ENCODE assay signal across 18 cellular contexts in the genomic region with DNA sequence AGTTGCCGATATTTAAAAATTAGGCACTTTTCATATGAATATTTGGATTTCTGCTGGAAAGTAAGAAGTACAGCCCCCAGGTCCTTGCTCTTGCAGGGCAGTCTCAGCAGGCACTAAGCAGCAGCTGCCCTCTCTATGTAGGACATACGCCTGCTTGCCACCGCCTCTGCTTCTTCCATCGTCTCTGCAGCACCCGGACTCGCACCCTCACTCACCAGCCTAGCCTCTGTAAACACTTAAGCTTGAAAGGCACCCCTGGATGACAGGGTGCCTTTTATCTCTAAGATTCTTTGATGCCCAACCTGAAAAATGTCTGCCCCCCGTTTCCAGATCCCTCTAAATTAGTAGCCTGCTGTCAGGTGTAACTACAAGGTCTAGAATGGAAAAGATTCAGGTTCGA. TPM values are rescaled to one million over a fixed set of nuclear protein-coding genes. Genes with fewer than 3 reads are reported as not detected.
"Had no signal": no experiment of that assay in that cellular context is flagged by ENCODE, and none has a peak within 500 bp of the region (broad histone marks: within the 10 kb centered on the region; RNA-seq: fewer than 3 reads in every experiment).

No MANE protein-coding gene starts in this region.

- ATAC-seq: left lobe of liver had no signal

- H3K9me3 Mint-ChIP-seq: naive B cell had no signal

- H3K27me3 Mint-ChIP-seq: naive B cell had no signal

- DNase-seq: activated gamma-delta T cell; hippocampal formation; mammary epithelial cell; naive B cell; SJCRH30; stimulated activated CD4-positive, alpha-beta T cell treated with anti-CD3 and anti-CD28 coated beads, Interleukin-15, amount 100 ng/mL, for 24 hours; stimulated activated CD4-positive, alpha-beta T cell treated with anti-CD3 and anti-CD28 coated beads, Interleukin-4, amount 100 ng/mL, for 1 hour; stimulated activated naive CD4-positive, alpha-beta T cell treated with Interleukin-2 at 50 U/mL for 16 hours; substantia nigra had no signal

- H3K9me3 ChIP-seq: esophagus muscularis mucosa, neutrophil, SJCRH30, transverse colon had no signal

- H3K27me3 ChIP-seq: esophagus muscularis mucosa, neutrophil, SJCRH30, transverse colon had no signal

- H3K4me3 ChIP-seq: esophagus muscularis mucosa, SJCRH30, transverse colon had no signal

- H3K4me1 ChIP-seq: parathyroid adenoma, SJCRH30, transverse colon had no signal

- H3K27ac ChIP-seq: esophagus muscularis mucosa, neutrophil, parathyroid adenoma, SJCRH30, transverse colon had no signal

RNA-seq across cellular contexts. Expression of gene CCDC197, which starts 48.0 kb away (rescaled TPM):
- total RNA-seq: esophagus muscularis mucosa, left lobe of liver, mammary epithelial cell, mononuclear cell, renal cortical epithelial cell, SJCRH30, transverse colon had no signal
- polyA plus RNA-seq: adipose tissue, keratinocyte, mammary epithelial cell had no signal
